In the genomic region with DNA sequence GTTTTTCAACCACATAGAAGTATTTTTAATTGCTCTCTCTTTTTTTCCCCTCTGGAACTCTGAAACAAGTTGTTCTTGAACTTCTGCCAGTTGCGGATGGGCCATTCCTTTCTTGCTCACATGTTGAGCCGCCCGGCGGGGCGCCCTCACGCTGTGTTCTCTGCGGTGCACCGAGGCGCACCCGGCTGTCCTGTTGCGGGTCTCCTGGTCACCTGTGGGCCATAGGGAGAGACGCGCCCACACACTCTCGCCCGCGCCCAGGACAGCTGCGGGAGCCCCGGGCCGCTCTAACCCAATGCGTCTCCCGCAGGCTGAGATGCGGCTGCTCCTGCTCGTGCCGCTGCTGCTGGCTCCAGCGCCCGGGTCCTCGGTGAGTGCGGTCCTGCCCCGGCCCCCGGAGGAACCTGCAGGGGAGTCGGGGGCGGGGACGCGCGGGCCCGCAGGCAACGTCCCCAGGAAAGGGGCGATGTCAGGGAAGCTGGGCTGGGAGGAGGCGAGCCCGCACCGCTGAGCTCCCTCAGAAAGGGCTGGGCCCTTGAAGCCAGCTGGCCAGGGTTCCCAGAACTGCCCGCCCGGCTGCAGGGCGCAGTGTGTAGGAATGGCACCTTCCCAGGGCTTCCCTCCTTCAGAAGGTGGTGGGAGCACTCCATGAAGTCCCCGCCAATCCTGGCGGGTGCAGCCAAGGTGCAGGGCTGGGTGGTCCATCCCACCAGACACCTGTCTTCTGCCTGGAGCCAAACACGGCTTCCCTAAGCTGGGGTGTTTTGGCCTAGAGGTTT, we compare ENCODE assay signal across 8 cellular contexts. TPM values are rescaled to one million over a fixed set of nuclear protein-coding genes. Genes with fewer than 3 reads are reported as not detected.
DNase-seq lines count a peak whose midpoint lies in the region; ATAC-seq and TF ChIP-seq lines count a peak whose summit lies in the region.

No MANE protein-coding gene starts in this region.

- H3K4me3 Mint-ChIP-seq in activated CD8-positive, alpha-beta T cell treated with anti-CD3 and anti-CD28 coated beads for 36 hours: no peak overlapping the region

- no peaks in the 10 kb centered on the region for H3K36me3 ChIP-seq in HUES64 (ENCODE audit: insufficient read depth, low read length)
- 0 out of 2 replicates have a peak, but pooled peaks cover 3% of the 10 kb centered on the region for H3K36me3 ChIP-seq in iPS-20b (ENCODE audit: insufficient read depth, low read depth, low read length)
- no peaks in the 10 kb centered on the region for H3K36me3 ChIP-seq in stomach

- peaks cover 72% of the 10 kb centered on the region for H3K27me3 Mint-ChIP-seq in activated CD8-positive, alpha-beta T cell treated with anti-CD3 and anti-CD28 coated beads for 36 hours

- H3K27ac ChIP-seq in HUES64 (ENCODE audit: low read depth, low read length) (no peak overlapping the region), iPS-20b (ENCODE audit: low read length) (no peak overlapping the region), stomach (peak overlapping the region in 3 of 5 donors; percentile 32 to 66 (median 50))

- no peak for TF ChIP-seq POLR2A in stomach (IDR thresholded peaks at IDR 0.05)

- DNase-seq in cardiac fibroblast (ENCODE audit: low read depth in 2 of 2) (peak; percentile 68 to 75), stomach (no peak)
- DNase-seq in activated CD8-positive, alpha-beta T cell treated with anti-CD3 and anti-CD28 coated beads for 36 hours: no peak

- intact Hi-C loops in stomach (cut with DNase I; ENCODE audit: low total_unique reads): no loop called here
- intact Hi-C loops in activated CD8-positive, alpha-beta T cell treated with anti-CD3 and anti-CD28 coated beads for 36 hours (cut with micrococcal nuclease): no loop called here

- H3K9me3 ChIP-seq in HUES64 (ENCODE audit: insufficient read depth, low read depth, low read length) (no peaks in the 10 kb centered on the region), iPS-20b (ENCODE audit: insufficient read depth, low read depth, low read length) (no peaks in the 10 kb centered on the region), stomach (no peaks in the 10 kb centered on the region)

- H3K27ac Mint-ChIP-seq in activated CD8-positive, alpha-beta T cell treated with anti-CD3 and anti-CD28 coated beads for 36 hours: no peak overlapping the region

- ATAC-seq in HG03135 (IDR thresholded peaks at IDR 0.05; ENCODE audit: unreplicated experiment) (no peak), HG02981 (IDR thresholded peaks at IDR 0.05; ENCODE audit: unreplicated experiment) (no peak), GM19324 (IDR thresholded peaks at IDR 0.05; ENCODE audit: low FRiP score, unreplicated experiment) (no peak)
- ATAC-seq in activated CD8-positive, alpha-beta T cell treated with anti-CD3 and anti-CD28 coated beads for 36 hours: no peak

- CTCF ChIA-PET in activated CD8-positive, alpha-beta T cell treated with anti-CD3 and anti-CD28 coated beads for 36 hours (lab: Charles Lee): interaction anchor here (0.9 to 1.2 kb wide), 2 partner anchors 31 to 55 kb away, joined by 3 read pairs; no protein-coding TSS in a partner anchor

- POLR2A ChIA-PET in activated CD8-positive, alpha-beta T cell treated with anti-CD3 and anti-CD28 coated beads for 36 hours (lab: Charles Lee): no interaction called here

- H3K9me3 Mint-ChIP-seq in activated CD8-positive, alpha-beta T cell treated with anti-CD3 and anti-CD28 coated beads for 36 hours: no peaks in the 10 kb centered on the region

- peaks cover 31% of the 10 kb centered on the region for H3K4me1 ChIP-seq in HUES64 (ENCODE audit: insufficient read depth, low read length)
- H3K4me1 ChIP-seq in iPS-20b (ENCODE audit: insufficient read depth, low read length): peaks cover 31% of the 10 kb centered on the region
- H3K4me1 ChIP-seq in stomach: peaks cover 29 to 82% (median 62%) of the 10 kb centered on the region in 4 donors

- H3K9ac ChIP-seq in HUES64 (ENCODE audit: low read depth, low read length): no peak overlapping the region
- no peak overlapping the region for H3K9ac ChIP-seq in iPS-20b (ENCODE audit: low read depth, low read length)

- no peaks in the 10 kb centered on the region for H3K36me3 Mint-ChIP-seq in activated CD8-positive, alpha-beta T cell treated with anti-CD3 and anti-CD28 coated beads for 36 hours (ENCODE audit: low read depth)

- WGBS in HUES64: 14% methylated on average over 47 of the region's 47 CpGs
- WGBS in stomach, 5 donors: 7 to 18% (median 11%) methylated on average over 24 to 47 of the region's 47 CpGs

- TF ChIP-seq CTCF in cardiac fibroblast (IDR thresholded peaks at IDR 0.05; ENCODE audit: low read depth, low read length): no peak
- no peak for TF ChIP-seq CTCF in stomach (IDR thresholded peaks at IDR 0.05)
- no peak for TF ChIP-seq CTCF in activated CD8-positive, alpha-beta T cell treated with anti-CD3 and anti-CD28 coated beads for 36 hours (IDR thresholded peaks at IDR 0.05)

- TF ChIP-seq EP300 in stomach (IDR thresholded peaks at IDR 0.05): no peak

- H3K4me1 Mint-ChIP-seq in activated CD8-positive, alpha-beta T cell treated with anti-CD3 and anti-CD28 coated beads for 36 hours (ENCODE audit: low read depth): peaks cover 13% of the 10 kb centered on the region

- H3K27me3 ChIP-seq in HUES64 (ENCODE audit: insufficient read depth, low read length) (peaks cover 59% of the 10 kb centered on the region), iPS-20b (ENCODE audit: insufficient read depth, low read length) (peaks cover 51% of the 10 kb centered on the region), stomach (peaks cover 0 to 71% (median 34%) of the 10 kb centered on the region in 3 donors)

- peak overlapping the region; percentile 38 for H3K4me3 ChIP-seq in HUES64 (ENCODE audit: low read length)
- peak overlapping the region; percentile 34 to 35 for H3K4me3 ChIP-seq in cardiac fibroblast (replicated peaks in 1 of 2; ENCODE audit: low read depth in 2 of 2, low read length in 2 of 2)
- peak overlapping the region; percentile 68; the same call in 1 of the 2 replicates for H3K4me3 ChIP-seq in iPS-20b (ENCODE audit: low read length)
- H3K4me3 ChIP-seq in stomach: peak overlapping the region; percentile 45 to 56 (median 51)

RNA-seq across cellular contexts. Expression of a gene that starts 2.3 kb away (rescaled TPM):
- polyA plus RNA-seq in HUES64 (2013, experiment 1 of 2): 6.8 TPM
- polyA plus RNA-seq in HUES64 (2013, experiment 2 of 2): 5.1 TPM
- 10 to 100 TPM in 3 of 5 donors, 1 to 10 TPM in 2; 7.7 to 53.1 (median 18.0) TPM for total RNA-seq in stomach
- polyA plus RNA-seq in stomach: 1 to 10 TPM; 1.1 to 5.4 (median 2.6) TPM
- under 1 TPM; 0.29 to 0.47 TPM for total RNA-seq in activated CD8-positive, alpha-beta T cell treated with anti-CD3 and anti-CD28 coated beads for 36 hours

Comparison
In these comparisons a context has a peak if more than half of its experiments do, and no peak if none do; other contexts are left out.
1. H3K27ac ChIP-seq: peak in stomach (3 of 5); none in HUES64 (single experiment) and iPS-20b (single experiment).
2. DNase-seq: peak in cardiac fibroblast (2 of 2); none in stomach (single experiment) and activated CD8-positive, alpha-beta T cell treated with anti-CD3 and anti-CD28 coated beads for 36 hours (single experiment).
3. RNA of a gene that starts 2.3 kb away (total RNA-seq): 7.7 to 53.1 TPM in stomach; 0.29 to 0.47 TPM in activated CD8-positive, alpha-beta T cell treated with anti-CD3 and anti-CD28 coated beads for 36 hours; every median in the first group is over 4 times any median in the second.
4. Peak in every context shown above with its lines, with median percentiles within 50 percentile points of each other: H3K4me3 ChIP-seq.